Comparison of ENCODE assay signal across 23 cellular contexts in genomic region chr14:22895402-22895801, GRCh38. TPM values are rescaled to one million over a fixed set of nuclear protein-coding genes. Genes with fewer than 3 reads are reported as not detected.
DNase-seq lines count a peak whose midpoint lies in the region; ATAC-seq, FAIRE-seq and TF ChIP-seq lines count a peak whose summit lies in the region.
"Had no signal": no experiment of that assay in that cellular context is flagged by ENCODE, and none has a peak within 500 bp of the region (broad histone marks: within the 10 kb centered on the region; RNA-seq: fewer than 3 reads in every experiment).

No MANE protein-coding gene starts in this region.

- H3K79me2 ChIP-seq in K562 (ENCODE audit: control insufficient read depth, insufficient read depth, low read length) (no peaks in the 10 kb centered on the region), neural cell (replicated peaks; ENCODE audit: insufficient read depth, low read length) (no peaks in the 10 kb centered on the region), smooth muscle cell (ENCODE audit: low read depth) (no peaks in the 10 kb centered on the region)

- H3K4me3 ChIP-seq in K562 = no peak overlapping the region
- no peak overlapping the region for H3K4me3 ChIP-seq in neural cell (ENCODE audit: low read length)
- H3K4me3 ChIP-seq in smooth muscle cell = no peak overlapping the region
- H3K4me3 ChIP-seq: A549; BLaER1 treated with 17β-estradiol and CSF1 and Interleukin-3, amounts not matched to agents 10 nM and 100 nM had no signal

- no peak overlapping the region for H3K27ac ChIP-seq in K562 (ENCODE audit: extremely low read depth, low read depth, low read length)
- peak overlapping the region; percentile 83 for H3K27ac ChIP-seq in neural cell (ENCODE audit: low read length)
- no peak overlapping the region for H3K27ac ChIP-seq in smooth muscle cell (ENCODE audit: low read depth)
- H3K27ac ChIP-seq: 22Rv1; A549; BLaER1 treated with 17β-estradiol and CSF1 and Interleukin-3, amounts not matched to agents 10 nM and 100 nM; C4-2B had no signal

- H3K9me3 ChIP-seq in T-helper 17 cell (ENCODE audit: control insufficient read depth, low read length, poor library complexity, severe bottlenecking) = no peaks in the 10 kb centered on the region
- H3K9me3 ChIP-seq in K562 (replicated peaks; ENCODE audit: control insufficient read depth, insufficient read depth, low read depth, low read length) = no peaks in the 10 kb centered on the region
- no peaks in the 10 kb centered on the region for H3K9me3 ChIP-seq in neural cell (ENCODE audit: low read length)
- no peaks in the 10 kb centered on the region for H3K9me3 ChIP-seq in smooth muscle cell (replicated peaks; ENCODE audit: low read depth)
- H3K9me3 ChIP-seq: A549; BLaER1 treated with 17β-estradiol and CSF1 and Interleukin-3, amounts not matched to agents 10 nM and 100 nM; Caco-2 had no signal

- H3K36me3 Mint-ChIP-seq in activated T-cell treated with anti-CD3 and anti-CD28 coated beads, Interleukin-2, amount 50 U/mL, for 24 hours (ENCODE audit: low read depth) = peaks cover 24% of the 10 kb centered on the region
- peaks cover 9% of the 10 kb centered on the region for H3K36me3 Mint-ChIP-seq in activated T-cell treated with anti-CD3 and anti-CD28 coated beads, Interleukin-2, amount 50 U/mL, for 4 hours (ENCODE audit: insufficient read depth)
- peaks cover 4% of the 10 kb centered on the region for H3K36me3 Mint-ChIP-seq in T-helper 17 cell (ENCODE audit: low read depth)

- TF ChIP-seq POLR2A in K562 (conservative IDR thresholded peaks at IDR 0.05) = no peak

- intact Hi-C loops in K562 (cut with micrococcal nuclease) = no loop called here

- ATAC-seq in activated T-cell treated with anti-CD3 and anti-CD28 coated beads, Interleukin-2, amount 50 U/mL, for 4 hours = no peak
- ATAC-seq in T-helper 17 cell (no peak), K562 (no peak)
- ATAC-seq: A549; CD8-positive, alpha-beta T cell had no signal

- H3K9me2 ChIP-seq in neural cell (ENCODE audit: insufficient read depth, low read length) = no peaks in the 10 kb centered on the region

- TF ChIP-seq RAD21 in K562 (CRISPR knock-in tag; conservative IDR thresholded peaks at IDR 0.05 in 1 of 2, IDR thresholded peaks at IDR 0.05 in 1 of 2) (no peak), neural cell (conservative IDR thresholded peaks at IDR 0.05) (no peak)

- H3K9me1 ChIP-seq in K562 (ENCODE audit: control insufficient read depth, insufficient read depth, low read length) = peaks cover 3% of the 10 kb centered on the region

- H3K9ac ChIP-seq in K562 (ENCODE audit: insufficient read depth in 1 of 2, low read depth in 2 of 2, low read length in 2 of 2) (no peak overlapping the region), neural cell (ENCODE audit: low read length) (no peak overlapping the region), smooth muscle cell (ENCODE audit: low read depth) (no peak overlapping the region)
- H3K9ac ChIP-seq: BLaER1 treated with 17β-estradiol and CSF1 and Interleukin-3, amounts not matched to agents 10 nM and 100 nM had no signal

- H3K4me1 Mint-ChIP-seq in activated T-cell treated with anti-CD3 and anti-CD28 coated beads, Interleukin-2, amount 50 U/mL, for 24 hours (ENCODE audit: low read depth) = peaks cover 15% of the 10 kb centered on the region
- peaks cover 8% of the 10 kb centered on the region for H3K4me1 Mint-ChIP-seq in activated T-cell treated with anti-CD3 and anti-CD28 coated beads, Interleukin-2, amount 50 U/mL, for 4 hours (ENCODE audit: low read depth)
- H3K4me1 Mint-ChIP-seq in T-helper 17 cell = peaks cover 9% of the 10 kb centered on the region

- no peak for TF ChIP-seq CTCF in K562 (IDR thresholded peaks at IDR 0.05 in 2 of 3, conservative IDR thresholded peaks at IDR 0.05 in 1 of 3; ENCODE audit: insufficient read depth in 2 of 3, low read depth in 1 of 3, low read length in 3 of 3)
- TF ChIP-seq CTCF in neural cell (IDR thresholded peaks at IDR 0.05; ENCODE audit: poor library complexity, severe bottlenecking) = no peak
- TF ChIP-seq CTCF in smooth muscle cell (IDR thresholded peaks at IDR 0.05; ENCODE audit: borderline replicate concordance, insufficient read depth, poor library complexity, severe bottlenecking) = no peak

- no peak overlapping the region for H2AFZ ChIP-seq in K562 (ENCODE audit: low read depth, low read length)
- no peak overlapping the region for H2AFZ ChIP-seq in neural cell (ENCODE audit: low read depth, low read length)
- no peak overlapping the region for H2AFZ ChIP-seq in smooth muscle cell (ENCODE audit: low read depth)

- no peak overlapping the region for H3K4me2 ChIP-seq in K562 (ENCODE audit: insufficient read depth, low read length)
- H3K4me2 ChIP-seq in neural cell (ENCODE audit: low read length) = no peak overlapping the region
- no peak overlapping the region for H3K4me2 ChIP-seq in smooth muscle cell
- H3K4me2 ChIP-seq: A549; BLaER1 treated with 17β-estradiol and CSF1 and Interleukin-3, amounts not matched to agents 10 nM and 100 nM had no signal

- no peak overlapping the region for H3K4me3 Mint-ChIP-seq in activated T-cell treated with anti-CD3 and anti-CD28 coated beads, Interleukin-2, amount 50 U/mL, for 24 hours
- H3K4me3 Mint-ChIP-seq in activated T-cell treated with anti-CD3 and anti-CD28 coated beads, Interleukin-2, amount 50 U/mL, for 4 hours = no peak overlapping the region
- H3K4me3 Mint-ChIP-seq in T-helper 17 cell = no peak overlapping the region
- H3K4me3 Mint-ChIP-seq: CD4-positive, alpha-beta T cell; CD8-positive, alpha-beta T cell had no signal

- TF ChIP-seq EP300 in K562 (IDR thresholded peaks at IDR 0.05; ENCODE audit: low read length) = no peak
- no peak for TF ChIP-seq EP300 in neural cell (conservative IDR thresholded peaks at IDR 0.05; ENCODE audit: poor library complexity, severe bottlenecking)

- H3K36me3 ChIP-seq in K562 (ENCODE audit: control insufficient read depth, insufficient read depth, low read length) (peaks cover 12% of the 10 kb centered on the region), neural cell (ENCODE audit: insufficient read depth, low read length) (no peaks in the 10 kb centered on the region), smooth muscle cell (ENCODE audit: low read depth) (no peaks in the 10 kb centered on the region)

- H3K27me3 Mint-ChIP-seq in activated T-cell treated with anti-CD3 and anti-CD28 coated beads, Interleukin-2, amount 50 U/mL, for 24 hours = no peaks in the 10 kb centered on the region
- no peaks in the 10 kb centered on the region for H3K27me3 Mint-ChIP-seq in activated T-cell treated with anti-CD3 and anti-CD28 coated beads, Interleukin-2, amount 50 U/mL, for 4 hours (ENCODE audit: low read depth)
- no peaks in the 10 kb centered on the region for H3K27me3 Mint-ChIP-seq in T-helper 17 cell
- H3K27me3 Mint-ChIP-seq: CD4-positive, alpha-beta T cell had no signal

- no TSS peak for BruUV-seq in K562 (replicated peaks; lab: Mats Ljungman, UMichigan)

- no peak for DNase-seq in activated T-cell treated with anti-CD3 and anti-CD28 coated beads, Interleukin-2, amount 50 U/mL, for 24 hours
- DNase-seq in activated T-cell treated with anti-CD3 and anti-CD28 coated beads, Interleukin-2, amount 50 U/mL, for 4 hours = no peak
- DNase-seq in T-helper 17 cell (no peak), K562 (ENCODE audit: extremely low read depth in 1 of 4, low spot score in 3 of 4) (no peak), hepatic stellate cell (ENCODE audit: low spot score) (no peak), smooth muscle cell (lab: John Stamatoyannopoulos, UW; ENCODE audit: unreplicated experiment) (no peak)
- DNase-seq in stimulated activated CD4-positive, alpha-beta T cell treated with anti-CD3 and anti-CD28 coated beads, Interleukin-4, amount 100 ng/mL, for 1 hour = no peak
- DNase-seq: Caco-2; Calu3; CD4-positive, alpha-beta T cell; CD8-positive, alpha-beta T cell; DMS79 treated with DMSO at 0.1 percent for 48 hours; GF-D8 had no signal

- FAIRE-seq in K562 (lab: Jason Lieb, UNC) = no peak
- FAIRE-seq: A549, D721Med, G401.6, GM12891, GM19239 had no signal

- in situ Hi-C loops in K562 (cut with MboI) = no loop called here

- H4K20me1 ChIP-seq in K562 (replicated peaks; ENCODE audit: control insufficient read depth, insufficient read depth, low read length) (no peaks in the 10 kb centered on the region), neural cell (ENCODE audit: insufficient read depth) (no peaks in the 10 kb centered on the region), smooth muscle cell (ENCODE audit: low read depth) (no peaks in the 10 kb centered on the region)

- POLR2A ChIA-PET in K562 (lab: Yijun Ruan, JAX) = interaction anchor here (0.6 to 2.5 kb wide), 6 partner anchors 9 to 129 kb away, joined by 3 to 8 read pairs (median 4); partner anchors contain the start of genes OXA1L, RBM23 and REM2

- H3K4me1 ChIP-seq in K562 (replicated peaks in 1 of 2; ENCODE audit: control insufficient read depth in 2 of 2, insufficient read depth in 2 of 2, low read length in 2 of 2) (peaks cover 13 to 42% of the 10 kb centered on the region in 2 experiments; a peak in 3 of 5 replicates), smooth muscle cell (ENCODE audit: low read depth) (peaks cover 10% of the 10 kb centered on the region)

- no peaks in the 10 kb centered on the region for H3K9me3 Mint-ChIP-seq in activated T-cell treated with anti-CD3 and anti-CD28 coated beads, Interleukin-2, amount 50 U/mL, for 24 hours
- no peaks in the 10 kb centered on the region for H3K9me3 Mint-ChIP-seq in activated T-cell treated with anti-CD3 and anti-CD28 coated beads, Interleukin-2, amount 50 U/mL, for 4 hours
- H3K9me3 Mint-ChIP-seq: CD4-positive, alpha-beta T cell; CD8-positive, alpha-beta T cell had no signal

- H3K27ac Mint-ChIP-seq in activated T-cell treated with anti-CD3 and anti-CD28 coated beads, Interleukin-2, amount 50 U/mL, for 24 hours = peak overlapping the region; percentile 48
- peak overlapping the region; percentile 11 for H3K27ac Mint-ChIP-seq in T-helper 17 cell
- H3K27ac Mint-ChIP-seq: CD4-positive, alpha-beta T cell; CD8-positive, alpha-beta T cell had no signal

- H3F3A ChIP-seq in neural cell (ENCODE audit: insufficient read depth, low read length, poor library complexity, severe bottlenecking) (no peaks in the 10 kb centered on the region), smooth muscle cell (ENCODE audit: low read depth) (peaks cover 13% of the 10 kb centered on the region)

- CTCF ChIA-PET in K562 (lab: Yijun Ruan, JAX; ENCODE audit: low intra/inter-chr PET ratio) = no interaction called here

- WGBS in K562 (ENCODE audit: insufficient coverage, low coverage, missing lambda C conversion rate) = 92% methylated on average over 1 of the region's 1 CpG
- 94% methylated on average over 1 of the region's 1 CpG for WGBS in smooth muscle cell (ENCODE audit: low lambda C conversion rate)

- no peaks in the 10 kb centered on the region for H3K27me3 ChIP-seq in K562 (ENCODE audit: control insufficient read depth in 2 of 2, insufficient read depth in 2 of 2, low read length in 2 of 2)
- H3K27me3 ChIP-seq in neural cell (ENCODE audit: insufficient read depth, low read depth, low read length) = no peaks in the 10 kb centered on the region
- H3K27me3 ChIP-seq in smooth muscle cell (ENCODE audit: low read depth) = no peaks in the 10 kb centered on the region
- H3K27me3 ChIP-seq: BLaER1 treated with 17β-estradiol and CSF1 and Interleukin-3, amounts not matched to agents 10 nM and 100 nM had no signal

RNA-seq across cellular contexts. Expression of gene REM2, which starts 12.4 kb away (rescaled TPM):
- under 1 TPM; 0.13 to 0.27 (median 0.15) TPM for total RNA-seq in activated T-cell treated with anti-CD3 and anti-CD28 coated beads, Interleukin-2, amount 50 U/mL, for 4 hours
- total RNA-seq in T-helper 17 cell = 1 to 10 TPM; 7.2 to 8.7 TPM
- 1.2 and 3.0 TPM in 2 replicates for total RNA-seq in K562 (2011; cell fraction: chromatin; rRNA removed; ENCODE audit: low replicate concordance)
- 3.0 and 3.8 TPM in 2 replicates for total RNA-seq in K562 (2011; cell fraction: nucleolus; rRNA removed)
- total RNA-seq in K562 (2011; cell fraction: nucleoplasm; rRNA removed) = 2.4 and 2.7 TPM in 2 replicates
- total RNA-seq in K562 (2014; rRNA removed) = 0.29 and 0.36 TPM in 2 replicates
- total RNA-seq in K562 (2014; rRNA removed; fragmentation: Illumina TruSeq; extraction: Trizol) = 0.18 and 0.51 TPM in 2 replicates
- 0.25 and 0.34 TPM in 2 replicates for total RNA-seq in K562 (2015; rRNA removed; fragmentation: Illumina TruSeq; extraction: Trizol)
- 0.40 and 0.69 TPM in 2 replicates for total RNA-seq in K562 (2021)
- 0.91 and 1.0 TPM in 2 replicates for polyA plus RNA-seq in K562 (2011; rRNA removed)
- 0.40 and 0.47 TPM in 2 replicates for polyA plus RNA-seq in K562 (2011; cell fraction: cytosol; rRNA removed)
- polyA plus RNA-seq in K562 (2011; cell fraction: nucleus; rRNA removed) = 1.2 and 2.3 TPM in 2 replicates
- polyA plus RNA-seq in K562 (2012) = 0.82 and 1.1 TPM in 2 replicates
- 0.21 and 0.25 TPM in 2 replicates for polyA plus RNA-seq in K562 (2014; fragmentation: Illumina TruSeq; extraction: Trizol)
- polyA plus RNA-seq in K562 (2014; fragmentation: Nextera tagmentation; extraction: Ambion mirVana) = under 1 TPM; 0.38 to 0.50 TPM
- polyA plus RNA-seq in K562 (2014; rRNA removed) = 0.20 and 0.97 TPM in 2 replicates
- polyA minus RNA-seq in K562 (2011; rRNA and poly(A)+ RNA removed) = 0.32 and 0.48 TPM in 2 replicates
- not detected in 2 replicates for polyA minus RNA-seq in K562 (2011; cell fraction: cytosol; rRNA and poly(A)+ RNA removed)
- polyA minus RNA-seq in K562 (2011; cell fraction: nucleus; rRNA and poly(A)+ RNA removed) = 0.81 and 1.9 TPM in 2 replicates
- 28.6 and 31.1 TPM in 2 replicates for polyA plus RNA-seq in neural cell
- 21.9 and 29.5 TPM in 2 replicates for polyA minus RNA-seq in neural cell
- 0.22 and 2.6 TPM in 2 replicates for total RNA-seq in smooth muscle cell
- polyA plus RNA-seq in smooth muscle cell = 1.6 and 5.9 TPM in 2 replicates
- total RNA-seq: A172 had no signal

RNA-seq across cellular contexts. Expression of gene RBM23, which starts 23.5 kb away (rescaled TPM):
- 10 to 100 TPM; 80.4 to 90.4 (median 82.5) TPM for total RNA-seq in activated T-cell treated with anti-CD3 and anti-CD28 coated beads, Interleukin-2, amount 50 U/mL, for 4 hours
- 10 to 100 TPM; 77.3 to 88.9 TPM for total RNA-seq in T-helper 17 cell
- 87.2 and 129 TPM in 2 replicates for total RNA-seq in K562 (2011; cell fraction: chromatin; rRNA removed; ENCODE audit: low replicate concordance)
- 74.0 and 76.5 TPM in 2 replicates for total RNA-seq in K562 (2011; cell fraction: nucleolus; rRNA removed)
- 81.6 and 84.0 TPM in 2 replicates for total RNA-seq in K562 (2011; cell fraction: nucleoplasm; rRNA removed)
- 46.0 and 68.2 TPM in 2 replicates for total RNA-seq in K562 (2014; rRNA removed)
- 48.9 and 53.2 TPM in 2 replicates for total RNA-seq in K562 (2014; rRNA removed; fragmentation: Illumina TruSeq; extraction: Trizol)
- total RNA-seq in K562 (2015; rRNA removed; fragmentation: Illumina TruSeq; extraction: Trizol) = 66.8 and 73.0 TPM in 2 replicates
- total RNA-seq in K562 (2021) = 56.0 and 58.5 TPM in 2 replicates
- 36.2 and 57.8 TPM in 2 replicates for polyA plus RNA-seq in K562 (2011; rRNA removed)
- 57.1 and 82.5 TPM in 2 replicates for polyA plus RNA-seq in K562 (2011; cell fraction: cytosol; rRNA removed)
- polyA plus RNA-seq in K562 (2011; cell fraction: nucleus; rRNA removed) = 68.8 and 78.6 TPM in 2 replicates
- 43.1 and 49.8 TPM in 2 replicates for polyA plus RNA-seq in K562 (2012)
- polyA plus RNA-seq in K562 (2014; fragmentation: Illumina TruSeq; extraction: Trizol) = 50.2 and 69.0 TPM in 2 replicates
- 100 to 1,000 TPM in 1 of 2 experiments, 10 to 100 TPM in 1; 67.8 to 102 TPM for polyA plus RNA-seq in K562 (2014; fragmentation: Nextera tagmentation; extraction: Ambion mirVana)
- polyA plus RNA-seq in K562 (2014; rRNA removed) = 47.1 and 50.4 TPM in 2 replicates
- 65.1 and 89.3 TPM in 2 replicates for polyA minus RNA-seq in K562 (2011; rRNA and poly(A)+ RNA removed)
- polyA minus RNA-seq in K562 (2011; cell fraction: cytosol; rRNA and poly(A)+ RNA removed) = 26.5 and 31.2 TPM in 2 replicates
- polyA minus RNA-seq in K562 (2011; cell fraction: nucleus; rRNA and poly(A)+ RNA removed) = 24.9 and 39.5 TPM in 2 replicates
- polyA plus RNA-seq in neural cell = 83.7 and 96.7 TPM in 2 replicates
- polyA minus RNA-seq in neural cell = 90.8 and 175 TPM in 2 replicates
- total RNA-seq in smooth muscle cell = 69.8 and 112 TPM in 2 replicates
- polyA plus RNA-seq in smooth muscle cell = 59.3 and 72.4 TPM in 2 replicates

RNA-seq across cellular contexts. Expression of gene LRP10, which starts 23.9 kb away (rescaled TPM):
- total RNA-seq in activated T-cell treated with anti-CD3 and anti-CD28 coated beads, Interleukin-2, amount 50 U/mL, for 4 hours = 10 to 100 TPM; 19.3 to 33.7 (median 26.2) TPM
- total RNA-seq in T-helper 17 cell = 10 to 100 TPM; 76.9 to 84.5 TPM
- total RNA-seq in K562 (2011; cell fraction: chromatin; rRNA removed; ENCODE audit: low replicate concordance) = 26.2 and 103 TPM in 2 replicates
- total RNA-seq in K562 (2011; cell fraction: nucleolus; rRNA removed) = 119 and 150 TPM in 2 replicates
- total RNA-seq in K562 (2011; cell fraction: nucleoplasm; rRNA removed) = 79.0 and 80.1 TPM in 2 replicates
- total RNA-seq in K562 (2014; rRNA removed) = 10.9 and 14.9 TPM in 2 replicates
- 4.9 and 5.5 TPM in 2 replicates for total RNA-seq in K562 (2014; rRNA removed; fragmentation: Illumina TruSeq; extraction: Trizol)
- total RNA-seq in K562 (2015; rRNA removed; fragmentation: Illumina TruSeq; extraction: Trizol) = 6.9 and 8.1 TPM in 2 replicates
- total RNA-seq in K562 (2021) = 40.7 and 45.5 TPM in 2 replicates
- 16.0 and 25.1 TPM in 2 replicates for polyA plus RNA-seq in K562 (2011; rRNA removed)
- polyA plus RNA-seq in K562 (2011; cell fraction: cytosol; rRNA removed) = 18.9 and 40.0 TPM in 2 replicates
- 17.1 and 30.2 TPM in 2 replicates for polyA plus RNA-seq in K562 (2011; cell fraction: nucleus; rRNA removed)
- 36.0 and 70.6 TPM in 2 replicates for polyA plus RNA-seq in K562 (2012)
- 27.2 and 34.5 TPM in 2 replicates for polyA plus RNA-seq in K562 (2014; fragmentation: Illumina TruSeq; extraction: Trizol)
- polyA plus RNA-seq in K562 (2014; fragmentation: Nextera tagmentation; extraction: Ambion mirVana) = 1 to 10 TPM; 1.3 to 2.3 TPM
- 12.7 and 15.9 TPM in 2 replicates for polyA plus RNA-seq in K562 (2014; rRNA removed)
- 15.2 and 24.3 TPM in 2 replicates for polyA minus RNA-seq in K562 (2011; rRNA and poly(A)+ RNA removed)
- polyA minus RNA-seq in K562 (2011; cell fraction: cytosol; rRNA and poly(A)+ RNA removed) = 36.7 and 48.5 TPM in 2 replicates
- 16.7 and 17.0 TPM in 2 replicates for polyA minus RNA-seq in K562 (2011; cell fraction: nucleus; rRNA and poly(A)+ RNA removed)
- polyA plus RNA-seq in neural cell = 0.22 and 1.1 TPM in 2 replicates
- polyA minus RNA-seq in neural cell = 0.24 and 0.58 TPM in 2 replicates
- total RNA-seq in smooth muscle cell = 32.4 and 38.8 TPM in 2 replicates
- 81.2 and 87.1 TPM in 2 replicates for polyA plus RNA-seq in smooth muscle cell

RNA-seq across cellular contexts. Expression of gene PRMT5, which starts 33.8 kb away (rescaled TPM):
- total RNA-seq in activated T-cell treated with anti-CD3 and anti-CD28 coated beads, Interleukin-2, amount 50 U/mL, for 4 hours = 100 to 1,000 TPM; 256 to 289 (median 263) TPM
- 10 to 100 TPM; 22.8 to 33.9 TPM for total RNA-seq in T-helper 17 cell
- total RNA-seq in K562 (2011; cell fraction: chromatin; rRNA removed; ENCODE audit: low replicate concordance) = 278 and 432 TPM in 2 replicates
- 251 and 313 TPM in 2 replicates for total RNA-seq in K562 (2011; cell fraction: nucleolus; rRNA removed)
- total RNA-seq in K562 (2011; cell fraction: nucleoplasm; rRNA removed) = 210 and 241 TPM in 2 replicates
- total RNA-seq in K562 (2014; rRNA removed) = 123 and 171 TPM in 2 replicates
- 222 and 228 TPM in 2 replicates for total RNA-seq in K562 (2014; rRNA removed; fragmentation: Illumina TruSeq; extraction: Trizol)
- 245 and 276 TPM in 2 replicates for total RNA-seq in K562 (2015; rRNA removed; fragmentation: Illumina TruSeq; extraction: Trizol)
- total RNA-seq in K562 (2021) = 246 and 247 TPM in 2 replicates
- 409 and 552 TPM in 2 replicates for polyA plus RNA-seq in K562 (2011; rRNA removed)
- 792 and 841 TPM in 2 replicates for polyA plus RNA-seq in K562 (2011; cell fraction: cytosol; rRNA removed)
- polyA plus RNA-seq in K562 (2011; cell fraction: nucleus; rRNA removed) = 583 and 596 TPM in 2 replicates
- polyA plus RNA-seq in K562 (2012) = 146 and 359 TPM in 2 replicates
- polyA plus RNA-seq in K562 (2014; fragmentation: Illumina TruSeq; extraction: Trizol) = 270 and 321 TPM in 2 replicates
- 100 to 1,000 TPM; 114 to 155 TPM for polyA plus RNA-seq in K562 (2014; fragmentation: Nextera tagmentation; extraction: Ambion mirVana)
- 216 and 257 TPM in 2 replicates for polyA plus RNA-seq in K562 (2014; rRNA removed)
- 300 and 519 TPM in 2 replicates for polyA minus RNA-seq in K562 (2011; rRNA and poly(A)+ RNA removed)
- polyA minus RNA-seq in K562 (2011; cell fraction: cytosol; rRNA and poly(A)+ RNA removed) = 206 and 309 TPM in 2 replicates
- polyA minus RNA-seq in K562 (2011; cell fraction: nucleus; rRNA and poly(A)+ RNA removed) = 93.0 and 134 TPM in 2 replicates
- polyA plus RNA-seq in neural cell = 102 and 114 TPM in 2 replicates
- polyA minus RNA-seq in neural cell = 83.9 and 97.9 TPM in 2 replicates
- total RNA-seq in smooth muscle cell = 50.3 and 81.2 TPM in 2 replicates
- polyA plus RNA-seq in smooth muscle cell = 80.0 and 82.1 TPM in 2 replicates

RNA-seq across cellular contexts. Expression of gene MMP14, which starts 59.0 kb away (rescaled TPM):
- 1 to 10 TPM in 2 of 3 donors, under 1 TPM in 1; 0.76 to 1.6 (median 1.2) TPM for total RNA-seq in activated T-cell treated with anti-CD3 and anti-CD28 coated beads, Interleukin-2, amount 50 U/mL, for 4 hours
- total RNA-seq in T-helper 17 cell (1 to 10 TPM in 1 of 2 donors, under 1 TPM in 1; 0.85 to 1.0 TPM), K562 (2014; rRNA removed) (0.36 and 0.65 TPM in 2 replicates), K562 (2014; rRNA removed; fragmentation: Illumina TruSeq; extraction: Trizol) (0.51 and 0.80 TPM in 2 replicates), K562 (2015; rRNA removed; fragmentation: Illumina TruSeq; extraction: Trizol) (0.94 and 0.98 TPM in 2 replicates), K562 (2021) (2.3 and 4.5 TPM in 2 replicates), smooth muscle cell (444 and 491 TPM in 2 replicates)
- total RNA-seq in K562 (2011; cell fraction: chromatin; rRNA removed; ENCODE audit: low replicate concordance) = 9.3 and 17.2 TPM in 2 replicates
- 8.4 and 8.8 TPM in 2 replicates for total RNA-seq in K562 (2011; cell fraction: nucleolus; rRNA removed)
- 7.2 and 9.0 TPM in 2 replicates for total RNA-seq in K562 (2011; cell fraction: nucleoplasm; rRNA removed)
- polyA plus RNA-seq in K562 (2011; rRNA removed) (2.1 and 2.9 TPM in 2 replicates), K562 (2014; fragmentation: Illumina TruSeq; extraction: Trizol) (1.2 and 1.3 TPM in 2 replicates), K562 (2014; fragmentation: Nextera tagmentation; extraction: Ambion mirVana) (not detected), K562 (2014; rRNA removed) (2.8 and 5.8 TPM in 2 replicates), neural cell (0.30 and 1.5 TPM in 2 replicates), smooth muscle cell (52.3 and 58.1 TPM in 2 replicates)
- polyA plus RNA-seq in K562 (2011; cell fraction: cytosol; rRNA removed) = 3.2 and 3.4 TPM in 2 replicates
- polyA plus RNA-seq in K562 (2011; cell fraction: nucleus; rRNA removed) = 15.7 and 30.4 TPM in 2 replicates
- 1.5 and 4.9 TPM in 2 replicates for polyA plus RNA-seq in K562 (2012)
- polyA minus RNA-seq in K562 (2011; rRNA and poly(A)+ RNA removed) = 0.35 and 0.39 TPM in 2 replicates
- polyA minus RNA-seq in K562 (2011; cell fraction: cytosol; rRNA and poly(A)+ RNA removed) = 1.0 TPM in 1 of 2 replicates, not detected in the other
- 2.0 and 2.6 TPM in 2 replicates for polyA minus RNA-seq in K562 (2011; cell fraction: nucleus; rRNA and poly(A)+ RNA removed)
- 0.69 and 0.97 TPM in 2 replicates for polyA minus RNA-seq in neural cell
